ENCODE assay signal across 1 cellular context in the genomic region with DNA sequence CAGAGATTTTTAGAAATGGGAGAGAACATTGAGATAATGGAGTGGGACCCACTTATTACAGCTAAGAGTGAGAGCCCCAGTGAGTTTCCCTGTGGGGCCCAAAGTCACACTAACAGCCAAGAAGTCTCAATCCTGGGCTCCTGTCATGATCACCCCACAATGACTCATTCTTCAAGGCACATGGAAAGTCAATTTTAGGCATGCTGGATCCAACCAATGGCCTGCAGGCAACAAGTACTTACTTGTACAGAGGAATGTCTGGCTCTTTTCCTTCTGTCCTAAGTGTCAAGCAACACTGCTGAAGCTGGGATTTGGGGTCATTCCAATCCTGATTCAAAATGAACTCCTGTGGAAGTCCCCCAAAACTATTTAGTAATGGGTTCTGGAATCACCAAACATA.
TF ChIP-seq lines count a peak whose summit lies in the region.

No MANE protein-coding gene starts in this region.

TF ChIP-seq in K562, 482 proteins besides CTCF, POLR2A, EP300 and RAD21 (continued from another document):
- TF ChIP-seq, protein P1, sequence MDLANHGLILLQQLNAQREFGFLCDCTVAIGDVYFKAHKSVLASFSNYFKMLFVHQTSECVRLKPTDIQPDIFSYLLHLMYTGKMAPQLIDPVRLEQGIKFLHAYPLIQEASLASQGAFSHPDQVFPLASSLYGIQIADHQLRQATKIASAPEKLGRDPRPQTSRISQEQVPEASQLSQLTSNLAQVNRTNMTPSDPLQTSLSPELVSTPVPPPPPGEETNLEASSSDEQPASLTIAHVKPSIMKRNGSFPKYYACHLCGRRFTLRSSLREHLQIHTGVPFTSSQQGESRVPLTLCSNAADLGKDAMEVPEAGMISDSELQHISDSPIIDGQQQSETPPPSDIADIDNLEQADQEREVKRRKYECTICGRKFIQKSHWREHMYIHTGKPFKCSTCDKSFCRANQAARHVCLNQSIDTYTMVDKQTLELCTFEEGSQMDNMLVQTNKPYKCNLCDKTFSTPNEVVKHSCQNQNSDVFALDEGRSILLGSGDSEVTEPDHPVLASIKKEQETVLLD (IDR thresholded peaks at IDR 0.05), result no peak
- TF ChIP-seq, protein P2, sequence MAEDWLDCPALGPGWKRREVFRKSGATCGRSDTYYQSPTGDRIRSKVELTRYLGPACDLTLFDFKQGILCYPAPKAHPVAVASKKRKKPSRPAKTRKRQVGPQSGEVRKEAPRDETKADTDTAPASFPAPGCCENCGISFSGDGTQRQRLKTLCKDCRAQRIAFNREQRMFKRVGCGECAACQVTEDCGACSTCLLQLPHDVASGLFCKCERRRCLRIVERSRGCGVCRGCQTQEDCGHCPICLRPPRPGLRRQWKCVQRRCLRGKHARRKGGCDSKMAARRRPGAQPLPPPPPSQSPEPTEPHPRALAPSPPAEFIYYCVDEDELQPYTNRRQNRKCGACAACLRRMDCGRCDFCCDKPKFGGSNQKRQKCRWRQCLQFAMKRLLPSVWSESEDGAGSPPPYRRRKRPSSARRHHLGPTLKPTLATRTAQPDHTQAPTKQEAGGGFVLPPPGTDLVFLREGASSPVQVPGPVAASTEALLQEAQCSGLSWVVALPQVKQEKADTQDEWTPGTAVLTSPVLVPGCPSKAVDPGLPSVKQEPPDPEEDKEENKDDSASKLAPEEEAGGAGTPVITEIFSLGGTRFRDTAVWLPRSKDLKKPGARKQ (CRISPR knock-in tag; IDR thresholded peaks at IDR 0.05), result no peak
- no peak for TF ChIP-seq FOXK1 (CRISPR knock-in tag; IDR thresholded peaks at IDR 0.05; ENCODE audit: borderline replicate concordance)
- no peak for TF ChIP-seq SMAD4 (CRISPR knock-in tag; conservative IDR thresholded peaks at IDR 0.05)
- no peak for TF ChIP-seq CBFA2T3 (IDR thresholded peaks at IDR 0.05)
- TF ChIP-seq TEAD4 (IDR thresholded peaks at IDR 0.05; ENCODE audit: low read length), result no peak
- no peak for TF ChIP-seq TEAD4 (CRISPR knock-in tag; IDR thresholded peaks at IDR 0.05; ENCODE audit: borderline replicate concordance)
- no peak for TF ChIP-seq XRCC4 (IDR thresholded peaks at IDR 0.05; ENCODE audit: extremely low read depth, insufficient read depth, insufficient read length)
- TF ChIP-seq PCBP1 (IDR thresholded peaks at IDR 0.05; ENCODE audit: low read depth, low read length, poor library complexity, severe bottlenecking), result no peak
- no peak for TF ChIP-seq LEF1 (IDR thresholded peaks at IDR 0.05)
- no peak for TF ChIP-seq HCFC1 (IDR thresholded peaks at IDR 0.05; ENCODE audit: low read depth, low read length)
- TF ChIP-seq HOXB6 (CRISPR knock-in tag; IDR thresholded peaks at IDR 0.05; ENCODE audit: borderline replicate concordance), result no peak
- TF ChIP-seq, protein P3, sequence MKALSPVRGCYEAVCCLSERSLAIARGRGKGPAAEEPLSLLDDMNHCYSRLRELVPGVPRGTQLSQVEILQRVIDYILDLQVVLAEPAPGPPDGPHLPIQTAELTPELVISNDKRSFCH (CRISPR knock-in tag; IDR thresholded peaks at IDR 0.05), result no peak
- TF ChIP-seq, protein P3 (tag; IDR thresholded peaks at IDR 0.05), result no peak
- peak; percentile 69 for TF ChIP-seq FOSL1 (tag; conservative IDR thresholded peaks at IDR 0.05)
- no peak for TF ChIP-seq ZNF518B (CRISPR knock-in tag; IDR thresholded peaks at IDR 0.05)
- no peak for TF ChIP-seq ZFP30 (CRISPR knock-in tag; IDR thresholded peaks at IDR 0.05; ENCODE audit: borderline replicate concordance)
- TF ChIP-seq BRD4 (IDR thresholded peaks at IDR 0.05), result no peak
- TF ChIP-seq ARNT (IDR thresholded peaks at IDR 0.05), result no peak
- TF ChIP-seq MGA (IDR thresholded peaks at IDR 0.05), result peak; percentile 49; the same call in 1 of the 2 replicates
- 0 out of 2 replicates have a peak, but pooled peaks have one; percentile 50 for TF ChIP-seq ATF3 (IDR thresholded peaks at IDR 0.05)
- no peak for TF ChIP-seq ATF3 (CRISPR knock-in tag; conservative IDR thresholded peaks at IDR 0.05)
- TF ChIP-seq TAF15 (IDR thresholded peaks at IDR 0.05; ENCODE audit: low read depth, low read length), result no peak
- no peak for TF ChIP-seq ASH1L (IDR thresholded peaks at IDR 0.05; ENCODE audit: borderline replicate concordance, low read depth, partially characterized antibody)
- TF ChIP-seq MAFF (IDR thresholded peaks at IDR 0.05; ENCODE audit: low read length), result no peak
- no peak for TF ChIP-seq NFRKB (IDR thresholded peaks at IDR 0.05; ENCODE audit: low read depth)
- no peak for TF ChIP-seq ELF2 (CRISPR knock-in tag; IDR thresholded peaks at IDR 0.05)
- no peak for TF ChIP-seq NFE2 (IDR thresholded peaks at IDR 0.05; ENCODE audit: low read depth)
